Comparison of ENCODE assay signal across 8 cellular contexts in genomic region chr3:150603888-150604319, GRCh38. TPM values are rescaled to one million over a fixed set of nuclear protein-coding genes. Genes with fewer than 3 reads are reported as not detected.
A peak's percentile ranks its signal among the peaks of the same experiment; 100 is the strongest.
DNase-seq lines count a peak whose midpoint lies in the region; ATAC-seq, FAIRE-seq and TF ChIP-seq lines count a peak whose summit lies in the region.

No MANE protein-coding gene starts in this region.

- peak overlapping the region; percentile 97 for H3K4me3 Mint-ChIP-seq in Calu3 (ENCODE audit: low read depth, unreplicated experiment)

- H3K9ac ChIP-seq in HUES64 (ENCODE audit: low read depth, low read length) (peak overlapping the region; percentile 86), kidney (ENCODE audit: low read length in 2 of 2) (peak overlapping the region; percentile 98 to 99)

- DNase-seq in Calu3 (no peak), kidney (no peak), stomach (no peak), kidney tubule cell (ENCODE audit: low spot score) (no peak)
- DNase-seq in activated CD4-positive, alpha-beta T cell treated with anti-CD3 and anti-CD28 coated beads for 4 hours, result no peak

- CTCF ChIA-PET in Calu3 (lab: Charles Lee), result no interaction called here

- H3K4me3 ChIP-seq in HUES64 (ENCODE audit: low read length) (peak overlapping the region; percentile 76), kidney (ENCODE audit: low read length in 2 of 2) (peak overlapping the region; percentile 98 to 100), stomach (peak overlapping the region; percentile 65 to 75 (median 71))

- peak overlapping the region; percentile 98 for H3K27ac Mint-ChIP-seq in Calu3 (ENCODE audit: unreplicated experiment)

- H3K9me3 Mint-ChIP-seq in Calu3 (ENCODE audit: low read depth, unreplicated experiment), result no peaks in the 10 kb centered on the region

- H3K4me1 ChIP-seq in HUES64 (ENCODE audit: insufficient read depth, low read length) (peaks cover 51% of the 10 kb centered on the region), kidney (ENCODE audit: control insufficient read depth in 1 of 2, insufficient read depth in 1 of 2, low read depth in 1 of 2, low read length in 2 of 2) (peaks cover 6 to 9% of the 10 kb centered on the region in 2 donors), stomach (peaks cover 29 to 65% (median 54%) of the 10 kb centered on the region in 4 donors)

- no peaks in the 10 kb centered on the region for H3K9me3 ChIP-seq in HUES64 (ENCODE audit: insufficient read depth, low read depth, low read length)
- no peaks in the 10 kb centered on the region for H3K9me3 ChIP-seq in kidney (ENCODE audit: control insufficient read depth in 1 of 2, low read length in 2 of 2)
- H3K9me3 ChIP-seq in stomach, result no peaks in the 10 kb centered on the region

- no peak for ATAC-seq in GM19023 (IDR thresholded peaks at IDR 0.05; ENCODE audit: unreplicated experiment)

- intact Hi-C loops in Calu3 (cut with micrococcal nuclease; ENCODE audit: unreplicated experiment) (loop anchor here (5.0 to 10.0 kb wide), 3 partner anchors 98 to 261 kb away; partner anchors contain the start of genes ERICH6 and SIAH2), kidney (cut with DNase I) (no loop called here), stomach (cut with DNase I; ENCODE audit: low total_unique reads) (no loop called here)

- no peak for FAIRE-seq in kidney (lab: Jason Lieb, UNC)

- H3K27ac ChIP-seq in HUES64 (ENCODE audit: low read depth, low read length) (peak overlapping the region; percentile 93), adipose tissue (ENCODE audit: low read depth, low read length) (peak overlapping the region; percentile 77), kidney (ENCODE audit: low read depth in 2 of 2, low read length in 2 of 2) (peak overlapping the region; percentile 96 to 98), stomach (peak overlapping the region; percentile 96 to 98 (median 97))

- H3K27me3 ChIP-seq in HUES64 (ENCODE audit: insufficient read depth, low read length), result no peaks in the 10 kb centered on the region
- no peaks in the 10 kb centered on the region for H3K27me3 ChIP-seq in stomach

- peaks cover 67% of the 10 kb centered on the region for H3K4me1 Mint-ChIP-seq in Calu3 (ENCODE audit: low read depth, unreplicated experiment)

- no peak for TF ChIP-seq EP300 in stomach (IDR thresholded peaks at IDR 0.05)

- H3K36me3 ChIP-seq in HUES64 (ENCODE audit: insufficient read depth, low read length) (peaks cover 10% of the 10 kb centered on the region), kidney (ENCODE audit: control insufficient read depth in 1 of 2, insufficient read depth in 2 of 2, low read length in 2 of 2) (no peaks in the 10 kb centered on the region), stomach (peaks cover 0 to 4% (median 0%) of the 10 kb centered on the region in 4 donors)

- peaks cover 71% of the 10 kb centered on the region for H3K36me3 Mint-ChIP-seq in Calu3 (ENCODE audit: insufficient read depth, unreplicated experiment)

- H3K27me3 Mint-ChIP-seq in Calu3 (ENCODE audit: unreplicated experiment), result no peaks in the 10 kb centered on the region

- TF ChIP-seq CTCF in Calu3 (IDR thresholded peaks at IDR 0.05; ENCODE audit: unreplicated experiment), result no peak
- TF ChIP-seq CTCF in kidney (IDR thresholded peaks at IDR 0.05; ENCODE audit: borderline replicate concordance, extremely low read depth, insufficient read depth), result no peak
- TF ChIP-seq CTCF in stomach (IDR thresholded peaks at IDR 0.05), result no peak

- no TSS peak for BruUV-seq in Calu3 (replicated peaks; lab: Mats Ljungman, UMichigan)

- no peak for TF ChIP-seq POLR2A in stomach (IDR thresholded peaks at IDR 0.05)

- WGBS in HUES64, result 3% methylated on average over 16 of the region's 16 CpGs
- WGBS in adipose tissue, 3 donors, result 1% methylated on average over 16 of the region's 16 CpGs
- 0 to 1% (median 0%) methylated on average over 11 to 16 of the region's 16 CpGs for WGBS in stomach, 5 donors

RNA-seq across cellular contexts. Expression of gene SELENOT, which starts 0.8 kb away (rescaled TPM):
- total RNA-seq in Calu3 (2022), result 200 and 210 TPM in 2 replicates
- 87.0 TPM for polyA plus RNA-seq in HUES64 (2013, experiment 1 of 2)
- 76.6 TPM for polyA plus RNA-seq in HUES64 (2013, experiment 2 of 2)
- polyA plus RNA-seq in adipose tissue, result 10 to 100 TPM; 46.2 to 90.4 (median 57.5) TPM
- 116 TPM for total RNA-seq in kidney
- polyA plus RNA-seq in kidney (ENCODE audit: insufficient read depth, low read depth, low replicate concordance), result 120 TPM
- 100 to 1,000 TPM in 2 of 5 donors, 10 to 100 TPM in 3; 49.7 to 324 (median 63.1) TPM for total RNA-seq in stomach
- 10 to 100 TPM; 41.5 to 50.0 (median 41.7) TPM for polyA plus RNA-seq in stomach

RNA-seq across cellular contexts. Expression of gene EIF2A, which starts 57.3 kb away (rescaled TPM):
- 142 and 167 TPM in 2 replicates for total RNA-seq in Calu3 (2022)
- polyA plus RNA-seq in HUES64 (2013, experiment 1 of 2), result 73.7 TPM
- polyA plus RNA-seq in HUES64 (2013, experiment 2 of 2), result 85.0 TPM
- polyA plus RNA-seq in adipose tissue, result 10 to 100 TPM; 66.7 to 85.1 (median 77.2) TPM
- total RNA-seq in kidney, result 70.5 TPM
- 48.2 TPM for polyA plus RNA-seq in kidney (ENCODE audit: insufficient read depth, low read depth, low replicate concordance)
- 100 to 1,000 TPM in 3 of 5 donors, 10 to 100 TPM in 2; 21.4 to 690 (median 203) TPM for total RNA-seq in stomach
- 100 to 1,000 TPM in 1 of 3 donors, 10 to 100 TPM in 2; 73.8 to 169 (median 79.2) TPM for polyA plus RNA-seq in stomach

RNA-seq across cellular contexts. Expression of gene SERP1, which starts 57.6 kb away (rescaled TPM):
- total RNA-seq in Calu3 (2022) (147 and 152 TPM in 2 replicates), kidney (90.3 TPM), stomach (100 to 1,000 TPM in 4 of 5 donors, 10 to 100 TPM in 1; 96.9 to 446 (median 163) TPM)
- polyA plus RNA-seq in HUES64 (2013, experiment 1 of 2), result 74.6 TPM
- 79.7 TPM for polyA plus RNA-seq in HUES64 (2013, experiment 2 of 2)
- polyA plus RNA-seq in adipose tissue (100 to 1,000 TPM in 2 of 3 donors, 10 to 100 TPM in 1; 82.4 to 281 (median 129) TPM), kidney (ENCODE audit: insufficient read depth, low read depth, low replicate concordance) (84.0 TPM), stomach (100 to 1,000 TPM in 1 of 3 donors, 10 to 100 TPM in 2; 93.5 to 225 (median 99.6) TPM)
